In the genomic region with DNA sequence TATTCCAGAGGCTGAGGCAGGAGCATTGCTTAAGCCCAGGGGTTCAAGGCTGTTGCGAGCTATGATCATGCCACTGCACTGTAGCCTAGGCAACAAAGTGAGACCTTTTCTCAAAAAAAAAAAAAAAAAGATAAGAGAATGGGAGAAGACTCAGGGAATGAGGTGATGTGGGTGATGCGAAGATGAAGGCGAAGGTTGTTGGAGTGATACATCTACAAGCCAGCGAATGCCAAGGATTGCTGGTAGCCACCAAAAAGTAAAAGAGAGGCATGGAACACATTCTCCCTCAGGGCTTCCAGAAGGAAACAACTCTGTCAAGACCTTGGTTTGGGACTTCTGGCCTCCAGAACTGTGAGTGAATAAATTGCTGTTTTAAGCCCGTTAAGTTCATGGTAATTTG, we compare ENCODE assay signal across 36 cellular contexts.
"Had no signal": no experiment of that assay in that cellular context is flagged by ENCODE, and none has a peak within 500 bp of the region (broad histone marks: within the 10 kb centered on the region; RNA-seq: fewer than 3 reads in every experiment).

No MANE protein-coding gene starts in this region.

- H3K27ac Mint-ChIP-seq: activated naive CD4-positive, alpha-beta T cell treated with anti-CD3 and anti-CD28 coated beads for 36 hours; activated naive CD4-positive, alpha-beta T cell treated with anti-CD3 and anti-CD28 coated beads, Interleukin-2, amount 10 ng/mL, durations not matched to agents 7 days and 5 days; activated naive CD4-positive, alpha-beta T cell treated with anti-CD3 and anti-CD28 coated beads, Interleukin-2, amount 50 U/mL, for 24 hours; activated naive CD4-positive, alpha-beta T cell treated with anti-CD3 and anti-CD28 coated beads, Interleukin-2, amount 50 U/mL, for 72 hours; activated naive CD8-positive, alpha-beta T cell; activated naive CD8-positive, alpha-beta T cell treated with anti-CD3 and anti-CD28 coated beads, Interleukin-2, amount 10 ng/mL, durations not matched to agents 7 days and 5 days; activated T-cell treated with anti-CD3 and anti-CD28 coated beads, Interleukin-2, amount 50 U/mL, for 24 hours; activated T-cell treated with anti-CD3 and anti-CD28 coated beads, Interleukin-2, amount 50 U/mL, for 72 hours; activated T-helper 1 cell treated with anti-CD3 and anti-CD28 coated beads, Interleukin-12 subunit alpha, Interleukin-12 subunit beta, Interleukin-2, Interleukin-4 antibody, amounts not matched to agents 30 ng/mL and 10 ng/mL and 1 ng/mL, durations not matched to agents 14 hours and 24 hours and 36 hours; activated T-helper 17 cell treated with anti-CD3 and anti-CD28 coated beads, Interleukin-2, amount 50 U/mL, for 72 hours; activated T-helper 2 cell treated with anti-CD3 and anti-CD28 coated beads, Interferon-gamma antibody, Interleukin-2, Interleukin-4, amounts not matched to agents 10 μg/mL and 5 μg/mL and 100 μg/mL, durations not matched to agents 14 hours and 24 hours and 36 hours; brain had no signal

- ATAC-seq: activated naive CD4-positive, alpha-beta T cell treated with anti-CD3 and anti-CD28 coated beads, Interleukin-2, amount 50 U/mL, for 72 hours; activated T-cell treated with anti-CD3 and anti-CD28 coated beads, Interleukin-2, amount 50 U/mL, for 4 hours; activated T-cell treated with anti-CD3 and anti-CD28 coated beads, Interleukin-2, amount 50 U/mL, for 72 hours; activated T-helper 17 cell treated with anti-CD3 and anti-CD28 coated beads, Interleukin-2, amount 50 U/mL, for 72 hours; body of pancreas had no signal

- H3K9me3 Mint-ChIP-seq: activated naive CD4-positive, alpha-beta T cell treated with anti-CD3 and anti-CD28 coated beads for 36 hours; activated naive CD4-positive, alpha-beta T cell treated with anti-CD3 and anti-CD28 coated beads, Interleukin-2, amount 10 ng/mL, durations not matched to agents 7 days and 5 days; activated naive CD4-positive, alpha-beta T cell treated with anti-CD3 and anti-CD28 coated beads, Interleukin-2, amount 50 U/mL, for 72 hours; activated T-cell treated with anti-CD3 and anti-CD28 coated beads, Interleukin-2, amount 50 U/mL, for 24 hours; activated T-cell treated with anti-CD3 and anti-CD28 coated beads, Interleukin-2, amount 50 U/mL, for 4 hours; activated T-cell treated with anti-CD3 and anti-CD28 coated beads, Interleukin-2, amount 50 U/mL, for 72 hours; activated T-helper 1 cell treated with anti-CD3 and anti-CD28 coated beads, Interleukin-12 subunit alpha, Interleukin-12 subunit beta, Interleukin-2, Interleukin-4 antibody, amounts not matched to agents 30 ng/mL and 10 ng/mL and 1 ng/mL, durations not matched to agents 14 hours and 24 hours and 36 hours; activated T-helper 17 cell treated with anti-CD3 and anti-CD28 coated beads, Interleukin-2, amount 50 U/mL, for 72 hours; activated T-helper 2 cell treated with anti-CD3 and anti-CD28 coated beads, Interferon-gamma antibody, Interleukin-2, Interleukin-4, amounts not matched to agents 10 μg/mL and 5 μg/mL and 100 μg/mL, durations not matched to agents 14 hours and 24 hours and 36 hours; central memory CD8-positive, alpha-beta T cell had no signal

- DNase-seq: activated effector memory CD4-positive, alpha-beta T cell treated with anti-CD3 and anti-CD28 coated beads, Interleukin-2, amount 50 U/mL, for 16 hours; activated effector memory CD4-positive, alpha-beta T cell treated with Interleukin-2 at 50 U/mL for 16 hours; activated gamma-delta T cell; activated gamma-delta T cell treated with Interleukin-2 at 50 U/mL for 16 hours; activated naive CD4-positive, alpha-beta T cell; activated naive CD4-positive, alpha-beta T cell treated with anti-CD3 and anti-CD28 coated beads for 36 hours; activated naive CD4-positive, alpha-beta T cell treated with anti-CD3 and anti-CD28 coated beads, Interleukin-2, amount 10 ng/mL, durations not matched to agents 7 days and 5 days; activated naive CD4-positive, alpha-beta T cell treated with anti-CD3 and anti-CD28 coated beads, Interleukin-2, amount 50 U/mL, for 16 hours; activated naive CD4-positive, alpha-beta T cell treated with Interleukin-2 at 50 U/mL for 16 hours; activated naive CD8-positive, alpha-beta T cell treated with anti-CD3 and anti-CD28 coated beads, Interleukin-2, amount 10 ng/mL, durations not matched to agents 7 days and 5 days; activated T-cell treated with anti-CD3 and anti-CD28 coated beads, Interleukin-2, amount 50 U/mL, for 1 hour; activated T-cell treated with anti-CD3 and anti-CD28 coated beads, Interleukin-2, amount 50 U/mL, for 24 hours; activated T-cell treated with anti-CD3 and anti-CD28 coated beads, Interleukin-2, amount 50 U/mL, for 4 hours; activated T-cell treated with anti-CD3 and anti-CD28 coated beads, Interleukin-2, amount 50 U/mL, for 48 hours; activated T-cell treated with anti-CD3 and anti-CD28 coated beads, Interleukin-2, amount 50 U/mL, for 72 hours; adrenal gland; amniotic stem cell; amygdala; anterior cingulate cortex; aorta; body of pancreas; brain microvascular endothelial cell; caudate nucleus; central memory CD4-positive, alpha-beta T cell; cerebellar nuclear complex had no signal

- H3K4me3 Mint-ChIP-seq: activated naive CD4-positive, alpha-beta T cell treated with anti-CD3 and anti-CD28 coated beads for 36 hours; activated naive CD4-positive, alpha-beta T cell treated with anti-CD3 and anti-CD28 coated beads, Interleukin-2, amount 10 ng/mL, durations not matched to agents 7 days and 5 days; activated naive CD4-positive, alpha-beta T cell treated with anti-CD3 and anti-CD28 coated beads, Interleukin-2, amount 50 U/mL, for 24 hours; activated naive CD8-positive, alpha-beta T cell; activated naive CD8-positive, alpha-beta T cell treated with anti-CD3 and anti-CD28 coated beads, Interleukin-2, amount 10 ng/mL, durations not matched to agents 7 days and 5 days; activated T-cell treated with anti-CD3 and anti-CD28 coated beads, Interleukin-2, amount 50 U/mL, for 24 hours; activated T-cell treated with anti-CD3 and anti-CD28 coated beads, Interleukin-2, amount 50 U/mL, for 4 hours; activated T-cell treated with anti-CD3 and anti-CD28 coated beads, Interleukin-2, amount 50 U/mL, for 72 hours; activated T-helper 1 cell treated with anti-CD3 and anti-CD28 coated beads, Interleukin-12 subunit alpha, Interleukin-12 subunit beta, Interleukin-2, Interleukin-4 antibody, amounts not matched to agents 30 ng/mL and 10 ng/mL and 1 ng/mL, durations not matched to agents 14 hours and 24 hours and 36 hours; activated T-helper 17 cell treated with anti-CD3 and anti-CD28 coated beads, Interleukin-2, amount 50 U/mL, for 72 hours; brain; central memory CD8-positive, alpha-beta T cell had no signal

- H3K4me1 ChIP-seq: adrenal gland, ascending aorta, body of pancreas, breast epithelium had no signal

- H3K4me1 Mint-ChIP-seq: activated naive CD4-positive, alpha-beta T cell treated with anti-CD3 and anti-CD28 coated beads, Interleukin-2, amount 10 ng/mL, durations not matched to agents 7 days and 5 days; activated naive CD4-positive, alpha-beta T cell treated with anti-CD3 and anti-CD28 coated beads, Interleukin-2, amount 50 U/mL, for 24 hours; activated T-helper 17 cell treated with anti-CD3 and anti-CD28 coated beads, Interleukin-2, amount 50 U/mL, for 72 hours; brain; central memory CD8-positive, alpha-beta T cell had no signal

- H3K9me3 ChIP-seq: adrenal gland, ascending aorta, body of pancreas had no signal

- H3K36me3 Mint-ChIP-seq: activated naive CD4-positive, alpha-beta T cell treated with anti-CD3 and anti-CD28 coated beads, Interleukin-2, amount 10 ng/mL, durations not matched to agents 7 days and 5 days; activated naive CD4-positive, alpha-beta T cell treated with anti-CD3 and anti-CD28 coated beads, Interleukin-2, amount 50 U/mL, for 24 hours; activated naive CD8-positive, alpha-beta T cell; activated naive CD8-positive, alpha-beta T cell treated with anti-CD3 and anti-CD28 coated beads, Interleukin-2, amount 10 ng/mL, durations not matched to agents 7 days and 5 days; brain had no signal

- H3K4me3 ChIP-seq: adrenal gland, ascending aorta, body of pancreas, breast epithelium, cardiac muscle cell had no signal

- H3K27me3 ChIP-seq: adrenal gland, ascending aorta, body of pancreas, brain microvascular endothelial cell, breast epithelium had no signal

- H3K27ac ChIP-seq: adrenal gland, ascending aorta, body of pancreas, brain microvascular endothelial cell, breast epithelium, cardiac muscle cell had no signal

- H3K36me3 ChIP-seq: adrenal gland, ascending aorta, brain microvascular endothelial cell, breast epithelium, cardiac muscle cell had no signal

- H3K27me3 Mint-ChIP-seq: activated naive CD8-positive, alpha-beta T cell had no signal
